In the genomic region with DNA sequence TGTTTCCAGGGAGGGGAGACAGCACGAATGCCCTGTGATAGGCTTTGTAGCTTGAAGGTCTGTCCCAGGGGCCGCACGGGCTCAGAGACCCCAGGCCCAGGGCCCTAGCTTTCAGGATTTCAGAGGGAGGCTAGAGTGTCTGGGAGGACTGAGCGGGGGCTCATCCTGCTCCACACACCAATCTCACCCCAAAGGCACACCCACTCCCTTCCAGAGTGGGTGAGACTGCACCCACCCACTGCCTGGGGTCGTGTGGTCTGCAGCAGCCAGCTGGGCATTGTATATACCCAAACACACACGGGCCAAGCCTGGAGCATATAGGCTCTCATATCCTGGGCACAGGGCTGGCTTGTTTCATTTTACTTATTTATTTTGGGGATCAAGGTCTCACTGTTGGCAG, we compare ENCODE assay signal across 1 cellular context.
TF ChIP-seq lines count a peak whose summit lies in the region.

No MANE protein-coding gene starts in this region.

TF ChIP-seq in HepG2, 621 proteins besides CTCF, POLR2A, EP300 and RAD21:
- TF ChIP-seq, protein P1, sequence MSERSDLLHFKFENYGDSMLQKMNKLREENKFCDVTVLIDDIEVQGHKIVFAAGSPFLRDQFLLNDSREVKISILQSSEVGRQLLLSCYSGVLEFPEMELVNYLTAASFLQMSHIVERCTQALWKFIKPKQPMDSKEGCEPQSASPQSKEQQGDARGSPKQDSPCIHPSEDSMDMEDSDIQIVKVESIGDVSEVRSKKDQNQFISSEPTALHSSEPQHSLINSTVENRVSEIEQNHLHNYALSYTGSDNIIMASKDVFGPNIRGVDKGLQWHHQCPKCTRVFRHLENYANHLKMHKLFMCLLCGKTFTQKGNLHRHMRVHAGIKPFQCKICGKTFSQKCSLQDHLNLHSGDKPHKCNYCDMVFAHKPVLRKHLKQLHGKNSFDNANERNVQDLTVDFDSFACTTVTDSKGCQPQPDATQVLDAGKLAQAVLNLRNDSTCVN (CRISPR knock-in tag; IDR thresholded peaks at IDR 0.05; ENCODE audit: borderline replicate concordance), result no peak
- TF ChIP-seq, protein P2, sequence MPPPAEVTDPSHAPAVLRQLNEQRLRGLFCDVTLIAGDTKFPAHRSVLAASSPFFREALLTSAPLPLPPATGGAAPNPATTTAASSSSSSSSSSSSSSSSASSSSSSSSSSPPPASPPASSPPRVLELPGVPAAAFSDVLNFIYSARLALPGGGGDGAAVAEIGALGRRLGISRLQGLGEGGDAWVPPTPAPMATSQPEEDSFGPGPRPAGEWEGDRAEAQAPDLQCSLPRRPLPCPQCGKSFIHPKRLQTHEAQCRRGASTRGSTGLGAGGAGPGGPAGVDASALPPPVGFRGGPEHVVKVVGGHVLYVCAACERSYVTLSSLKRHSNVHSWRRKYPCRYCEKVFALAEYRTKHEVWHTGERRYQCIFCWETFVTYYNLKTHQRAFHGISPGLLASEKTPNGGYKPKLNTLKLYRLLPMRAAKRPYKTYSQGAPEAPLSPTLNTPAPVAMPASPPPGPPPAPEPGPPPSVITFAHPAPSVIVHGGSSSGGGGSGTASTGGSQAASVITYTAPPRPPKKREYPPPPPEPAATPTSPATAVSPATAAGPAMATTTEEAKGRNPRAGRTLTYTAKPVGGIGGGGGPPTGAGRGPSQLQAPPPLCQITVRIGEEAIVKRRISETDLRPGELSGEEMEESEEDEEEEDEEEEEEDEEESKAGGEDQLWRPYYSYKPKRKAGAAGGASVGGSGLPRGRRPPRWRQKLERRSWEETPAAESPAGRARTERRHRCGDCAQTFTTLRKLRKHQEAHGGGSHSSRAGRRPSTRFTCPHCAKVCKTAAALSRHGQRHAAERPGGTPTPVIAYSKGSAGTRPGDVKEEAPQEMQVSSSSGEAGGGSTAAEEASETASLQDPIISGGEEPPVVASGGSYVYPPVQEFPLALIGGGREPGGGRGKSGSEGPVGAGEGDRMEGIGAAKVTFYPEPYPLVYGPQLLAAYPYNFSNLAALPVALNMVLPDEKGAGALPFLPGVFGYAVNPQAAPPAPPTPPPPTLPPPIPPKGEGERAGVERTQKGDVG (CRISPR knock-in tag; IDR thresholded peaks at IDR 0.05; ENCODE audit: borderline replicate concordance), result no peak
- TF ChIP-seq ZNF160 (CRISPR knock-in tag; IDR thresholded peaks at IDR 0.05) (no peak), ZNF644 (CRISPR knock-in tag; IDR thresholded peaks at IDR 0.05; ENCODE audit: low read depth) (no peak), ARID2 (CRISPR knock-in tag; IDR thresholded peaks at IDR 0.05; ENCODE audit: borderline replicate concordance) (no peak), ZNF343 (CRISPR knock-in tag; IDR thresholded peaks at IDR 0.05) (no peak), ZFP90 (CRISPR knock-in tag; IDR thresholded peaks at IDR 0.05; ENCODE audit: borderline replicate concordance) (no peak), ZNF724P (CRISPR knock-in tag; IDR thresholded peaks at IDR 0.05; ENCODE audit: borderline replicate concordance) (no peak), PRDM4 (CRISPR knock-in tag; IDR thresholded peaks at IDR 0.05; ENCODE audit: borderline replicate concordance) (no peak), MIER2 (CRISPR knock-in tag; IDR thresholded peaks at IDR 0.05) (no peak), RFX1 (IDR thresholded peaks at IDR 0.05) (no peak)
- TF ChIP-seq, protein P3, sequence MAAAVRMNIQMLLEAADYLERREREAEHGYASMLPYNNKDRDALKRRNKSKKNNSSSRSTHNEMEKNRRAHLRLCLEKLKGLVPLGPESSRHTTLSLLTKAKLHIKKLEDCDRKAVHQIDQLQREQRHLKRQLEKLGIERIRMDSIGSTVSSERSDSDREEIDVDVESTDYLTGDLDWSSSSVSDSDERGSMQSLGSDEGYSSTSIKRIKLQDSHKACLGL (CRISPR knock-in tag; IDR thresholded peaks at IDR 0.05), result no peak
- TF ChIP-seq, protein P4, sequence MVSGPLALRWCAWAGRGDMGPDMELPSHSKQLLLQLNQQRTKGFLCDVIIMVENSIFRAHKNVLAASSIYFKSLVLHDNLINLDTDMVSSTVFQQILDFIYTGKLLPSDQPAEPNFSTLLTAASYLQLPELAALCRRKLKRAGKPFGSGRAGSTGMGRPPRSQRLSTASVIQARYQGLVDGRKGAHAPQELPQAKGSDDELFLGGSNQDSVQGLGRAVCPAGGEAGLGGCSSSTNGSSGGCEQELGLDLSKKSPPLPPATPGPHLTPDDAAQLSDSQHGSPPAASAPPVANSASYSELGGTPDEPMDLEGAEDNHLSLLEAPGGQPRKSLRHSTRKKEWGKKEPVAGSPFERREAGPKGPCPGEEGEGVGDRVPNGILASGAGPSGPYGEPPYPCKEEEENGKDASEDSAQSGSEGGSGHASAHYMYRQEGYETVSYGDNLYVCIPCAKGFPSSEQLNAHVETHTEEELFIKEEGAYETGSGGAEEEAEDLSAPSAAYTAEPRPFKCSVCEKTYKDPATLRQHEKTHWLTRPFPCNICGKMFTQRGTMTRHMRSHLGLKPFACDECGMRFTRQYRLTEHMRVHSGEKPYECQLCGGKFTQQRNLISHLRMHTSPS (CRISPR knock-in tag; IDR thresholded peaks at IDR 0.05; ENCODE audit: low read depth), result no peak
